8 cellular contexts compared by ENCODE assay signal in the genomic region with DNA sequence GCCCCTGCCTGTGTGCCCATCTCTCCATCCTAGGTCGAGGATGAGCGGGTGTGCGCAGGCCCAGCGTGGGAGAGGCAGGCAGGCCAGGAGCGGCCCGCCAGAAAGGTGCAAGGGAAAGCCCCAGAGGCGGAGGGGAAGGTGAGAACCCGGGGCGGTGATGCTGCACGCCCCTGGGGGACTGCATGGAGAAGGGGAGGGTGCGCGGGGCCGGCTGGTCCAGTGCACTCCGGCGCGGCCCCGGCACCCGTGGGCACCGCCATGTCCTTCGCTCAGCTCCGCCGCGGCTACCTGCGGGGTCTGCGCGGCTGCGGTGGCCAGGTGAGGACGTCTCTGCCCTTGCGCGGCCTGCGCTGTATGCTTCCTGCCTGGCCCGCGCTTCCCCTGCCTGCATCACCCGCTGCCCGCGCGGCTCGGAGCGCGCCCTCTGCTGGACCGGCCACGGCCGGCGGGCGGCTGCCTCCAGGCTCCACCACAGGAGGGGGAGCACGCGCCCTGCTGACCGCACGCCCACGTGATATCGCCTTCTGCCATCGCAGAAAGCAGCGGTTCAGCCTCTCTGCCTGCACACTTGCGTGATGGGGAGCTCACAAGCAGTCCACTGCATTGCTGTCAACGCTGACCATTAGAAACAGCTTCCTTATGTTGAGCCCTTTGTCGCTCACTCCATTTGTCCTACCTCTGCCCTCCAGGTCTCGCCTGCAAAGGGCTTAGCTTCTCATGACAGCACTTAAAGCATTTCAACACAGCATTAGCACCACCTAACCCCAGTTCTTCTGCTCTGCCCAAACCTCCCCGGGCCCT.
DNase-seq lines count a peak whose midpoint lies in the region; ATAC-seq lines count a peak whose summit lies in the region.

No MANE protein-coding gene starts in this region.

- H3K4me3 ChIP-seq in duodenal mucosa (ENCODE audit: low read depth in 1 of 2, low read length in 2 of 2), result peak overlapping the region; percentile 39 to 43

- no peak overlapping the region for H3K27ac ChIP-seq in duodenal mucosa (ENCODE audit: low read depth, low read length)

- peak; percentile 72 for ATAC-seq in GM21717 (IDR thresholded peaks at IDR 0.05; ENCODE audit: unreplicated experiment)

- no peaks in the 10 kb centered on the region for H3K27me3 ChIP-seq in duodenal mucosa (ENCODE audit: control insufficient read depth in 1 of 2, insufficient read depth in 2 of 2, low read length in 2 of 2)

- H3K4me1 ChIP-seq in duodenal mucosa (ENCODE audit: control insufficient read depth in 1 of 2, insufficient read depth in 2 of 2, low read length in 2 of 2), result peaks cover 0 to 8% of the 10 kb centered on the region in 2 donors

- H3K9ac ChIP-seq in duodenal mucosa (ENCODE audit: low read depth in 1 of 2, low read length in 2 of 2), result no peak overlapping the region

- H3K9me3 ChIP-seq in duodenal mucosa (ENCODE audit: control insufficient read depth in 1 of 2, low read length in 2 of 2), result no peaks in the 10 kb centered on the region

- no peaks in the 10 kb centered on the region for H3K36me3 ChIP-seq in duodenal mucosa (ENCODE audit: control insufficient read depth in 1 of 2, insufficient read depth in 2 of 2, low read length in 2 of 2)

- DNase-seq in EH (ENCODE audit: low read depth) (peak; percentile 83), KG1 (lab: John Stamatoyannopoulos, UW) (peak; percentile 21), lung microvascular endothelial cell (ENCODE audit: low read depth in 2 of 2) (peak; percentile 81 to 83), NCI-H1436 treated with DMSO at 0.1 percent for 48 hours (lab: John Stamatoyannopoulos, UW) (no peak)
- peak; percentile 25 to 48 for DNase-seq in activated CD4-positive, alpha-beta T cell treated with anti-CD3 and anti-CD28 coated beads, Interleukin-2, amount 50 U/mL, for 24 hours (ENCODE audit: low read depth in 1 of 2, low spot score in 1 of 2)
- peak; percentile 38 to 57 (median 43) for DNase-seq in stimulated activated CD4-positive, alpha-beta T cell treated with anti-CD3 and anti-CD28 coated beads, TNF-alpha, amount 100 ng/mL, for 48 hours (ENCODE audit: low read depth in 3 of 3)
